ENCODE assay signal across 26 cellular contexts in genomic region chr9:19666575-19666974, GRCh38.
"Had no signal": no experiment of that assay in that cellular context is flagged by ENCODE, and none has a peak within 500 bp of the region (broad histone marks: within the 10 kb centered on the region; RNA-seq: fewer than 3 reads in every experiment).

No MANE protein-coding gene starts in this region.

- H3K27me3 ChIP-seq: adrenal gland, body of pancreas, gastrocnemius medialis had no signal

- H3K4me1 ChIP-seq: adrenal gland, body of pancreas, gastrocnemius medialis, heart right ventricle had no signal

- H3K27ac ChIP-seq: body of pancreas, gastrocnemius medialis, heart right ventricle had no signal

- DNase-seq: activated CD4-positive, alpha-beta memory T cell treated with anti-CD3 and anti-CD28 coated beads for 36 hours; activated CD4-positive, alpha-beta T cell treated with anti-CD3 and anti-CD28 coated beads for 36 hours; activated CD4-positive, alpha-beta T cell treated with anti-CD3 and anti-CD28 coated beads, Interleukin-2, amount 10 ng/mL, durations not matched to agents 24 days and 14 days; activated CD4-positive, CD25-positive, alpha-beta regulatory T cell; activated CD4-positive, CD25-positive, alpha-beta regulatory T cell treated with anti-CD3 and anti-CD28 coated beads, Interleukin-2, amount 50 U/mL, for 72 hours; activated CD8-positive, alpha-beta memory T cell treated with anti-CD3 and anti-CD28 coated beads, Interleukin-2, amount 10 ng/mL, durations not matched to agents 7 days and 5 days; activated CD8-positive, alpha-beta memory T cell treated with anti-CD3 and anti-CD28 coated beads, Interleukin-2, amount 50 U/mL, for 4 hours; activated CD8-positive, alpha-beta T cell treated with anti-CD3 and anti-CD28 coated beads, Interleukin-2, amount 10 ng/mL, durations not matched to agents 7 days and 5 days; activated effector memory CD4-positive, alpha-beta T cell treated with anti-CD3 and anti-CD28 coated beads, Interleukin-2, amount 50 U/mL, for 16 hours; activated naive CD4-positive, alpha-beta T cell treated with anti-CD3 and anti-CD28 coated beads for 36 hours; activated naive CD8-positive, alpha-beta T cell treated with anti-CD3 and anti-CD28 coated beads for 36 hours; activated naive CD8-positive, alpha-beta T cell treated with anti-CD3 and anti-CD28 coated beads, Interleukin-2, amount 50 U/mL, for 24 hours; activated T-cell treated with anti-CD3 and anti-CD28 coated beads, Interleukin-2, amount 50 U/mL, for 1 hour; activated T-cell treated with anti-CD3 and anti-CD28 coated beads, Interleukin-2, amount 50 U/mL, for 48 hours; adrenal gland; amygdala; aorta; body of pancreas; caudate nucleus; effector memory CD4-positive, alpha-beta T cell; endodermal cell; foreskin fibroblast; gastrocnemius medialis; heart right ventricle; T-helper 2 cell had no signal

- H3K9me3 ChIP-seq: adrenal gland, body of pancreas, gastrocnemius medialis had no signal

- ATAC-seq: activated CD4-positive, alpha-beta T cell treated with anti-CD3 and anti-CD28 coated beads for 36 hours; activated CD8-positive, alpha-beta memory T cell treated with anti-CD3 and anti-CD28 coated beads, Interleukin-2, amount 10 ng/mL, durations not matched to agents 7 days and 5 days; activated CD8-positive, alpha-beta T cell treated with anti-CD3 and anti-CD28 coated beads, Interleukin-2, amount 10 ng/mL, durations not matched to agents 7 days and 5 days; activated naive CD8-positive, alpha-beta T cell treated with anti-CD3 and anti-CD28 coated beads, Interleukin-2, amount 50 U/mL, for 24 hours; body of pancreas; esophagus mucosa; gastrocnemius medialis; heart right ventricle had no signal

- H3K36me3 ChIP-seq: adrenal gland, gastrocnemius medialis, heart right ventricle had no signal

- H3K4me3 ChIP-seq: adrenal gland, body of pancreas, gastrocnemius medialis, heart right ventricle had no signal
